In the genomic region with DNA sequence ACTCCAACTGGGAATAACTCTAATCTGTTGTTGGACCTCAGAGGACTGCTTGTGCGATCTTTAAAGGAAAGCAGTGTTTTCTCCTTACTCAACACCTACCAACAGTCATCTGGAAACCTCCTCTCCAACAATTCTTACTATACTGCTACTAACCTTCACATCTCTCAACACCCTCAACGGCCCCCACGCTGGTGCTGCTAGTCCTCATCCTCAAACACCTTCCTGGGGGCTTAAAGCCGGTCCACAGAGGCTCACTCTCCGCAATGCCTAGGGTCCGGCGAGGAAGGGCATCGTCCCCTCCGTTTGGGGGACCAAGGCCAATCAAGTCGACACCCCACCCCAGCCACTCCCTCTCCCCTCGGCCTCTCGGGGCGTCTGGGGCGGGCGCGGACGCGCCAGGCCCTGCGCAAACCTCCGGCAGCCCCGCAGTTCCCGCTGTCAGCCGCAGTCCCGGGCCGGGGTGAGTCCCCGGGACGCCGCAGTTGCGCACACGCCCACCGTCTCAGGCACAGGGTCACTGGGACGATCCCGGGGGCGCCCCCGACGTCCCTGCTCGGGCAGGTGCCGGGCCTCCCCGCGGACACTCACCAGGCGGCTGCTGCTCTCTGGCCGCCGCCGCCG, we compare ENCODE assay signal across 8 cellular contexts. TPM values are rescaled to one million over a fixed set of nuclear protein-coding genes. Genes with fewer than 3 reads are reported as not detected.
DNase-seq lines count a peak whose midpoint lies in the region; ATAC-seq and TF ChIP-seq lines count a peak whose summit lies in the region.

No MANE protein-coding gene starts in this region.

- no peaks in the 10 kb centered on the region for H3K9me3 ChIP-seq in mesenchymal stem cell (ENCODE audit: control insufficient read depth, low read length)
- no peaks in the 10 kb centered on the region for H3K9me3 ChIP-seq in stomach

- H4K91ac ChIP-seq in mesenchymal stem cell (ENCODE audit: low read length) = no peak overlapping the region

- no peaks in the 10 kb centered on the region for H3K9me3 Mint-ChIP-seq in T-cell

- no peak overlapping the region for H3K23ac ChIP-seq in mesenchymal stem cell (ENCODE audit: low read length in 2 of 2)

- no peak overlapping the region for H2BK12ac ChIP-seq in mesenchymal stem cell (ENCODE audit: low read length in 2 of 2)

- no peak overlapping the region for H2AK5ac ChIP-seq in mesenchymal stem cell (ENCODE audit: low read length, severe bottlenecking)

- peak overlapping the region; percentile 49 to 60 for H3K27ac Mint-ChIP-seq in T-cell

- peak overlapping the region; percentile 44 for H2AFZ ChIP-seq in mesenchymal stem cell (ENCODE audit: low read depth, low read length)

- ATAC-seq in GM18873 (IDR thresholded peaks at IDR 0.05; ENCODE audit: low FRiP score, unreplicated experiment) (peak; percentile 6), HG03103 (IDR thresholded peaks at IDR 0.05; ENCODE audit: low read depth, unreplicated experiment) (peak; percentile 13), T-cell (replicated peaks in 1 of 4) (peak; percentile 11 to 28 (median 22))

- H3K14ac ChIP-seq in mesenchymal stem cell (ENCODE audit: low read length in 2 of 2) = no peak overlapping the region

- peak overlapping the region; percentile 85 for H3K9ac ChIP-seq in mesenchymal stem cell (ENCODE audit: low read length)

- no peak for TF ChIP-seq POLR2A in stomach (IDR thresholded peaks at IDR 0.05)

- H3K4me1 ChIP-seq in mesenchymal stem cell (ENCODE audit: control insufficient read depth, insufficient read depth, low read depth, low read length) = no peaks in the 10 kb centered on the region
- H3K4me1 ChIP-seq in stomach = peaks cover 0 to 27% (median 6%) of the 10 kb centered on the region in 4 donors

- no peak for TF ChIP-seq EP300 in stomach (IDR thresholded peaks at IDR 0.05)

- H3K27ac ChIP-seq in coronary artery (peak overlapping the region; percentile 70 to 87), mesenchymal stem cell (ENCODE audit: low read length, poor library complexity, severe bottlenecking) (no peak overlapping the region), stomach (peak overlapping the region; percentile 80 to 93 (median 88))

- H2BK15ac ChIP-seq in mesenchymal stem cell (ENCODE audit: low read depth, poor library complexity, severe bottlenecking) = no peak overlapping the region

- no peak for DNase-seq in AG09309 (ENCODE audit: low read depth)
- peak in 18 of 34 experiments; percentile 0 to 26 (median 5) for DNase-seq in T-cell
- peak; percentile 75 for DNase-seq in coronary artery (ENCODE audit: low spot score)
- DNase-seq in mesenchymal stem cell = peak; percentile 21
- no peak for DNase-seq in stomach
- no peak for DNase-seq in ecto neural progenitor cell (ENCODE audit: low spot score)

- H3K4me3 ChIP-seq in AG09309 (ENCODE audit: control insufficient read depth, low read depth, low read length) (peak overlapping the region; percentile 82), coronary artery (peak overlapping the region; percentile 90), mesenchymal stem cell (ENCODE audit: insufficient read depth in 1 of 2, low read depth in 1 of 2, low read length in 2 of 2) (peak overlapping the region; percentile 81 to 86), stomach (peak overlapping the region; percentile 67 to 90 (median 74))

- H3K18ac ChIP-seq in mesenchymal stem cell (ENCODE audit: low read depth in 1 of 2, low read length in 2 of 2) = peak overlapping the region; percentile 54 to 82

- intact Hi-C loops in stomach (cut with DNase I; ENCODE audit: low total_unique reads) = no loop called here

- peak overlapping the region; percentile 84 to 88 (median 85) for H3K4me3 Mint-ChIP-seq in T-cell

- TF ChIP-seq CTCF in AG09309 (IDR thresholded peaks at IDR 0.05; ENCODE audit: control insufficient read depth, insufficient read depth, low read depth, low read length, missing control alignments) = no peak
- TF ChIP-seq CTCF in coronary artery (IDR thresholded peaks at IDR 0.05) = no peak
- TF ChIP-seq CTCF in stomach (IDR thresholded peaks at IDR 0.05) = no peak

- CTCF ChIA-PET in T-cell (lab: Charles Lee) = no interaction called here

- H3K36me3 Mint-ChIP-seq in T-cell = no peaks in the 10 kb centered on the region

- H2BK120ac ChIP-seq in mesenchymal stem cell (ENCODE audit: low read depth, low read length) = no peak overlapping the region

- no peak overlapping the region for H2BK5ac ChIP-seq in mesenchymal stem cell (ENCODE audit: low read depth, low read length, poor library complexity, severe bottlenecking)

- no peak overlapping the region for H4K8ac ChIP-seq in mesenchymal stem cell (ENCODE audit: low read length)

- no peak overlapping the region for H3K4ac ChIP-seq in mesenchymal stem cell (ENCODE audit: low read depth in 1 of 2, low read length in 2 of 2)

- H3K27me3 Mint-ChIP-seq in T-cell = peaks cover 0 to 3% of the 10 kb centered on the region in 2 donors

- no peaks in the 10 kb centered on the region for H3K36me3 ChIP-seq in mesenchymal stem cell (ENCODE audit: control insufficient read depth in 1 of 2, insufficient read depth in 2 of 2, low read depth in 1 of 2, low read length in 2 of 2)
- H3K36me3 ChIP-seq in stomach = no peaks in the 10 kb centered on the region

- POLR2A ChIA-PET in T-cell (lab: Charles Lee) = no interaction called here

- H3K27me3 ChIP-seq in mesenchymal stem cell (ENCODE audit: control insufficient read depth in 1 of 2, insufficient read depth in 1 of 2, low read length in 2 of 2) = peaks cover 0 to 11% of the 10 kb centered on the region in 2 experiments
- H3K27me3 ChIP-seq in stomach = no peaks in the 10 kb centered on the region

- no peaks in the 10 kb centered on the region for H3K79me1 ChIP-seq in mesenchymal stem cell (replicated peaks; ENCODE audit: low read length, poor library complexity, severe bottlenecking)

- H3K4me2 ChIP-seq in mesenchymal stem cell (ENCODE audit: low read length, poor library complexity, severe bottlenecking) = peak overlapping the region; percentile 38

- H3K4me1 Mint-ChIP-seq in T-cell = peaks cover 34 to 49% (median 40%) of the 10 kb centered on the region in 3 donors

- 8% methylated on average over 5 of the region's 45 CpGs for WGBS in mesenchymal stem cell
- WGBS in stomach, 5 donors = 0 to 35% (median 7%) methylated on average over 1 to 44 of the region's 45 CpGs

RNA-seq across cellular contexts. Expression of gene TAB3, which starts 0.4 kb away (rescaled TPM):
- total RNA-seq in T-cell (10 to 100 TPM; 14.5 to 23.7 (median 17.6) TPM), stomach (100 to 1,000 TPM in 1 of 5 donors, 10 to 100 TPM in 4; 16.3 to 163 (median 27.7) TPM)
- 9.9 TPM for polyA plus RNA-seq in mesenchymal stem cell (2013, experiment 1 of 2)
- 9.2 TPM for polyA plus RNA-seq in mesenchymal stem cell (2013, experiment 2 of 2)
- 1 to 10 TPM; 5.9 to 7.5 (median 7.0) TPM for polyA plus RNA-seq in stomach

Comparison
In these comparisons a context has a peak if more than half of its experiments do, and no peak if none do; other contexts are left out.
1. DNase-seq: peak in T-cell (18 of 34), coronary artery (single experiment) and mesenchymal stem cell (single experiment); none in AG09309 (single experiment), stomach (single experiment) and ecto neural progenitor cell (single experiment).
2. Peak in every context shown above with its lines, with median percentiles within 50 percentile points of each other: H3K4me3 ChIP-seq and ATAC-seq.